10 cellular contexts compared by ENCODE assay signal in the genomic region with DNA sequence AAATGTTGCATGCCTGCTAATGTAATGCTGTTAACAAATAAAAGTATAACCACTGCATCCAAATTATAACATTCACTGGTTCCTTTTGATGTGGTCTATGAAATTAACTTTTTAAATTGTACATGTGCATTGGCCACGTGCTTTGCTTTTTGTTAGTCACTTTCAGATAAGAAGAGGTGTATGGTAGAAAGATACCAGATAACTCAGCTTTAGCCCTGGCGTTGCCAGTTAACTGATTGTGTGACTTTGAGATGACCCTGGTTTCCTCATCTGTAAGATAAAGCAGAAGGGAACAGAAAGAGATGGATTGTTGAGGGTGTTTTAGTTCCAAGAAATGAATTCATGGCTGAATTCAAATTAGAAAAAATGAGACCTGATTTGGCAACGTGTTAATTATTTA.
"Had no signal": no experiment of that assay in that cellular context is flagged by ENCODE, and none has a peak within 500 bp of the region (broad histone marks: within the 10 kb centered on the region; RNA-seq: fewer than 3 reads in every experiment).

No MANE protein-coding gene starts in this region.

- H3K27me3 ChIP-seq: heart left ventricle, pancreas had no signal

- H3K27me3 Mint-ChIP-seq: activated B cell treated with CpG ODN at 0.5 μM for 24 hours; activated CD4-positive, alpha-beta T cell treated with anti-CD3 and anti-CD28 coated beads, Interleukin-2, amount 10 ng/mL, durations not matched to agents 24 days and 14 days; activated naive CD4-positive, alpha-beta T cell treated with anti-CD3 and anti-CD28 coated beads, Interleukin-2, amount 50 U/mL, for 24 hours; memory B cell had no signal

- H3K9me3 ChIP-seq: heart left ventricle, pancreas had no signal

- H3K27ac ChIP-seq: heart left ventricle, pancreas had no signal

- H3K9me3 Mint-ChIP-seq: activated B cell treated with CpG ODN at 0.5 μM for 24 hours; activated CD4-positive, alpha-beta T cell treated with anti-CD3 and anti-CD28 coated beads, Interleukin-2, amount 10 ng/mL, durations not matched to agents 24 days and 14 days; activated naive CD4-positive, alpha-beta T cell treated with anti-CD3 and anti-CD28 coated beads, Interleukin-2, amount 50 U/mL, for 24 hours; memory B cell had no signal

- H3K36me3 Mint-ChIP-seq: activated naive CD4-positive, alpha-beta T cell treated with anti-CD3 and anti-CD28 coated beads, Interleukin-2, amount 50 U/mL, for 24 hours; memory B cell had no signal

- H3K36me3 ChIP-seq: heart left ventricle, pancreas had no signal

- ATAC-seq: heart left ventricle, left lobe of liver, pancreas had no signal

- H3K4me3 ChIP-seq: heart left ventricle, pancreas had no signal

- H3K4me3 Mint-ChIP-seq: activated B cell treated with CpG ODN at 0.5 μM for 24 hours; activated CD4-positive, alpha-beta T cell treated with anti-CD3 and anti-CD28 coated beads, Interleukin-2, amount 10 ng/mL, durations not matched to agents 24 days and 14 days; activated naive CD4-positive, alpha-beta T cell treated with anti-CD3 and anti-CD28 coated beads, Interleukin-2, amount 50 U/mL, for 24 hours; memory B cell had no signal

- H3K27ac Mint-ChIP-seq: activated B cell treated with CpG ODN at 0.5 μM for 24 hours; activated CD4-positive, alpha-beta T cell treated with anti-CD3 and anti-CD28 coated beads, Interleukin-2, amount 10 ng/mL, durations not matched to agents 24 days and 14 days had no signal

- DNase-seq: activated B cell treated with CpG ODN at 0.5 μM for 24 hours; activated CD4-positive, alpha-beta T cell treated with anti-CD3 and anti-CD28 coated beads, Interleukin-2, amount 10 ng/mL, durations not matched to agents 24 days and 14 days; anterior cingulate cortex; heart left ventricle; pancreas; retina; T1000 had no signal
